In the genomic region with DNA sequence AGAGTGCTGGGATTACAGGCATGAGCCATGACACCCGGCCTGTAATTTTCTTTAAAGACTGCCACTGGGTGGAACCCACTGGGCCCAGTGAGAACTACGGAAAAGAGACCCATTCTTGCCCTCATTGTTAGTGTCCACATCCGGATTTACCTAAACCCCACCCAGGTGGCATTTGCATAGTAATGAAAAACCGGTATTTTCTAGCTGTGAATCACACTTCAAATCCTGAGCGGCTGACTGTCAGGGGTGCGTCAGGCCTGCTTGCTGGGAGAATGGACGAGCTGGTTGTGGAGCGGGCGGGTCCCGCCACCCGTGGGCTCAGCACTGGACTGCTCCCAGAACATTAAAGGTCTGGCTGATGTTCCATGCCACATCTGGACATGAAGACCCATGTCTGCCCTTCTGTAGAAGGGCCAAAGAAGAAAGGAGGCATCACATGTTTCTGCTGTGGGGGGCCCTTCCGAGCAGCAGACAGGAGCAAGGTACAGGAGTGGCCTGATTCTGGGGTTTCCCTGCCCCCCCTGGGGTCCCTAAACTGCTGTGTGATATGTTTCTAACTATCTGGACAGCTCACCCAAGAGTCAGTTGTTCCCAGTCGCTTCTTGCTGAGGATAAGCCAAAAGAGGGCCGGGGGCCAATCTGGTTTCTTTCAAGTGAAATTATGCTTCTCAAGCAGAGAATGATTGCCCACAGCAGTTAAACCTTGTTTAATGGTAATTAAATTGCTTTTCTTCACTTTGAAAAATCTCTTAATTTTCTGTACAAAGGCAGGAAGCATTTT, we compare ENCODE assay signal across 11 cellular contexts. TPM values are rescaled to one million over a fixed set of nuclear protein-coding genes. Genes with fewer than 3 reads are reported as not detected.
DNase-seq lines count a peak whose midpoint lies in the region; ATAC-seq and TF ChIP-seq lines count a peak whose summit lies in the region.
"Had no signal": no experiment of that assay in that cellular context is flagged by ENCODE, and none has a peak within 500 bp of the region (broad histone marks: within the 10 kb centered on the region; RNA-seq: fewer than 3 reads in every experiment).

No MANE protein-coding gene starts in this region.

- H3F3A ChIP-seq in smooth muscle cell (ENCODE audit: low read depth): peaks cover 11% of the 10 kb centered on the region

- H3K9ac ChIP-seq in HUES48 (ENCODE audit: low read depth, low read length) (no peak overlapping the region), smooth muscle cell (ENCODE audit: low read depth) (peak overlapping the region; percentile 85)

- no peaks in the 10 kb centered on the region for H4K20me1 ChIP-seq in smooth muscle cell (ENCODE audit: low read depth)

- DNase-seq in amniotic epithelial cell (ENCODE audit: low read depth) (peak; percentile 65), iris pigment epithelial cell (ENCODE audit: low read depth) (peak; percentile 23), smooth muscle cell (lab: John Stamatoyannopoulos, UW; ENCODE audit: unreplicated experiment) (no peak)
- no peak for DNase-seq in activated CD8-positive, alpha-beta memory T cell treated with anti-CD3 and anti-CD28 coated beads, Interleukin-2, amount 50 U/mL, for 48 hours
- DNase-seq: activated CD4-positive, alpha-beta T cell treated with anti-CD3 and anti-CD28 coated beads, Interleukin-2, amount 10 ng/mL, durations not matched to agents 24 days and 14 days; NCI-H1048; NCI-H524 had no signal

- H3K9me3 ChIP-seq in HUES48 (ENCODE audit: control insufficient read depth, insufficient read depth, low read length) (no peaks in the 10 kb centered on the region), smooth muscle cell (replicated peaks; ENCODE audit: low read depth) (no peaks in the 10 kb centered on the region)

- H3K79me2 ChIP-seq in smooth muscle cell (ENCODE audit: low read depth): peaks cover 12% of the 10 kb centered on the region

- H3K27me3 ChIP-seq in HUES48 (ENCODE audit: control insufficient read depth, insufficient read depth, low read length): no peaks in the 10 kb centered on the region
- no peaks in the 10 kb centered on the region for H3K27me3 ChIP-seq in smooth muscle cell (ENCODE audit: low read depth)

- H3K36me3 ChIP-seq in HUES48 (ENCODE audit: control insufficient read depth, insufficient read depth, low read length): no peaks in the 10 kb centered on the region
- H3K36me3 ChIP-seq in smooth muscle cell (ENCODE audit: low read depth): no peaks in the 10 kb centered on the region

- no peak for TF ChIP-seq CTCF in smooth muscle cell (IDR thresholded peaks at IDR 0.05; ENCODE audit: borderline replicate concordance, insufficient read depth, poor library complexity, severe bottlenecking)

- H3K27ac ChIP-seq in HUES48 (ENCODE audit: low read depth, low read length) (peak overlapping the region; percentile 90), smooth muscle cell (ENCODE audit: low read depth) (peak overlapping the region; percentile 93)

- H3K4me2 ChIP-seq in smooth muscle cell: peak overlapping the region; percentile 66

- H3K4me3 ChIP-seq in HUES48 (ENCODE audit: low read depth, low read length) (peak overlapping the region; percentile 45; the same call in 1 of the 2 replicates), smooth muscle cell (peak overlapping the region; percentile 36)
- H3K4me3 ChIP-seq: GM12878 had no signal

- ATAC-seq in HG02938 (IDR thresholded peaks at IDR 0.05; ENCODE audit: unreplicated experiment): no peak
- no peak for ATAC-seq in GM19395 (IDR thresholded peaks at IDR 0.05; ENCODE audit: unreplicated experiment)
- ATAC-seq: GM12878 had no signal

- 57% methylated on average over 14 of the region's 14 CpGs for WGBS in smooth muscle cell (ENCODE audit: low lambda C conversion rate)

- no peak overlapping the region for H2AFZ ChIP-seq in smooth muscle cell (ENCODE audit: low read depth)

- H3K4me1 ChIP-seq in HUES48 (ENCODE audit: control insufficient read depth, insufficient read depth, low read length) (peaks cover 45% of the 10 kb centered on the region), smooth muscle cell (ENCODE audit: low read depth) (peaks cover 27% of the 10 kb centered on the region)

RNA-seq across cellular contexts. Expression of gene KIAA1217, which starts 46.4 kb away (rescaled TPM):
- 52.3 and 68.8 TPM in 2 replicates for total RNA-seq in smooth muscle cell
- 43.3 and 69.4 TPM in 2 replicates for polyA plus RNA-seq in smooth muscle cell

Comparison
In these comparisons a context has a peak if more than half of its experiments do, and no peak if none do; other contexts are left out.
1. DNase-seq: peak in amniotic epithelial cell (single experiment) and iris pigment epithelial cell (single experiment); none in smooth muscle cell (single experiment) and activated CD8-positive, alpha-beta memory T cell treated with anti-CD3 and anti-CD28 coated beads, Interleukin-2, amount 50 U/mL, for 48 hours (single experiment).